In genomic region chr22:24989135-24989534, GRCh38 we compare ENCODE assay signal across 15 cellular contexts. TPM values are rescaled to one million over a fixed set of nuclear protein-coding genes. Genes with fewer than 3 reads are reported as not detected.
DNase-seq lines count a peak whose midpoint lies in the region; ATAC-seq, FAIRE-seq and TF ChIP-seq lines count a peak whose summit lies in the region.
"Had no signal": no experiment of that assay in that cellular context is flagged by ENCODE, and none has a peak within 500 bp of the region (broad histone marks: within the 10 kb centered on the region; RNA-seq: fewer than 3 reads in every experiment).

No MANE protein-coding gene starts in this region.

- peaks cover 6% of the 10 kb centered on the region for H3K9me3 Mint-ChIP-seq in nephron progenitor cell
- H3K9me3 Mint-ChIP-seq in naive thymus-derived CD4-positive, alpha-beta T cell, result peaks cover 0 to 9% (median 0%) of the 10 kb centered on the region in 11 donors
- H3K9me3 Mint-ChIP-seq: CD4-positive, alpha-beta T cell had no signal

- intact Hi-C loops in heart left ventricle (cut with DNase I), result loop anchor here in 3 of 10 donors (5.0 kb wide), 2 partner anchors 37 to 38 kb away; partner anchors contain the start of gene KIAA1671 (in 2 of the 3)
- intact Hi-C loops in Right ventricle myocardium superior (cut with DNase I), result no loop called here
- intact Hi-C loops in transverse colon (cut with DNase I; ENCODE audit: low total_unique reads), result no loop called here
- intact Hi-C loops in kidney (cut with DNase I), result no loop called here
- intact Hi-C loops in naive thymus-derived CD4-positive, alpha-beta T cell (cut with micrococcal nuclease), result no loop called here

- FAIRE-seq in H1 (lab: Jason Lieb, UNC) (no peak), kidney (lab: Jason Lieb, UNC) (no peak)

- H4K8ac ChIP-seq in H1 (ENCODE audit: extremely low read depth, insufficient read depth, low read length), result peak overlapping the region; percentile 35; the same call in 1 of the 2 replicates

- peaks cover 10% of the 10 kb centered on the region for H3K36me3 Mint-ChIP-seq in nephron progenitor cell (ENCODE audit: low read depth)
- H3K36me3 Mint-ChIP-seq in naive thymus-derived CD4-positive, alpha-beta T cell, result peaks cover 0 to 12% (median 0%) of the 10 kb centered on the region in 5 donors

- H3K4me2 ChIP-seq in H1 (ENCODE audit: insufficient read depth in 1 of 2, low read depth in 2 of 2, low read length in 2 of 2), result no peak overlapping the region

- in situ Hi-C loops in transverse colon (cut with MboI; ENCODE audit: low pct_ligation_motif_present in 1 of 4, low pct_unique_long_range_greater_than_20kb in 1 of 4, low sequenced_read_pairs in 3 of 4), result no loop called here

- no peak overlapping the region for H3K18ac ChIP-seq in H1 (ENCODE audit: extremely low read depth, low read length)

- H2AFZ ChIP-seq in H1 (ENCODE audit: low read length), result no peak overlapping the region

- ATAC-seq in heart left ventricle, result no peak
- no peak for ATAC-seq in Right ventricle myocardium superior (ENCODE audit: poor library complexity)
- ATAC-seq in naive thymus-derived CD4-positive, alpha-beta T cell, result no peak

- no peaks in the 10 kb centered on the region for H3K36me3 ChIP-seq in heart left ventricle
- H3K36me3 ChIP-seq in H1 (ENCODE audit: control insufficient read depth in 2 of 4, insufficient read depth in 4 of 4, low read length in 3 of 4), result no peaks in the 10 kb centered on the region
- no peaks in the 10 kb centered on the region for H3K36me3 ChIP-seq in transverse colon
- H3K36me3 ChIP-seq in kidney (ENCODE audit: control insufficient read depth in 1 of 2, insufficient read depth in 2 of 2, low read length in 2 of 2), result no peaks in the 10 kb centered on the region
- H3K36me3 ChIP-seq in naive thymus-derived CD4-positive, alpha-beta T cell (ENCODE audit: control insufficient read depth in 2 of 3, insufficient read depth in 3 of 3, low read length in 3 of 3), result no peaks in the 10 kb centered on the region

- H3K56ac ChIP-seq in H1 (replicated peaks; ENCODE audit: insufficient read length, low read depth, low read length), result no peak overlapping the region

- H2BK120ac ChIP-seq in H1 (replicated peaks; ENCODE audit: low read depth, low read length), result no peak overlapping the region

- H3K23me2 ChIP-seq in H1 (ENCODE audit: low read depth, low read length), result peaks cover 2% of the 10 kb centered on the region; the same call in 1 of the 2 replicates

- H3K27ac ChIP-seq in heart left ventricle (peak overlapping the region; percentile 29 to 87 (median 63)), H1 (ENCODE audit: low read depth, low read length) (no peak overlapping the region; the same call in 1 of the 2 replicates), transverse colon (peak overlapping the region in 3 of 4 donors; percentile 80 to 86 (median 84)), kidney (ENCODE audit: low read depth in 2 of 2, low read length in 2 of 2) (no peak overlapping the region)
- H3K27ac ChIP-seq in naive thymus-derived CD4-positive, alpha-beta T cell (ENCODE audit: low read depth, low read length), result no peak overlapping the region

- no peaks in the 10 kb centered on the region for H4K20me1 ChIP-seq in H1 (replicated peaks in 1 of 2; ENCODE audit: control insufficient read depth in 1 of 2, insufficient read depth in 2 of 2, low read length in 2 of 2)

- H4K91ac ChIP-seq in H1 (replicated peaks; ENCODE audit: insufficient read length, low read length), result no peak overlapping the region

- H2AK5ac ChIP-seq in H1 (ENCODE audit: low read depth, low read length), result no peak overlapping the region

- no peak overlapping the region for H2BK12ac ChIP-seq in H1 (ENCODE audit: low read depth, low read length)

- DNase-seq in heart left ventricle (no peak), Right ventricle myocardium superior (no peak), H1 (ENCODE audit: low read depth in 1 of 2, low spot score in 2 of 2) (no peak), nephron progenitor cell (no peak), transverse colon (no peak), kidney (no peak), NCI-H524 (lab: John Stamatoyannopoulos, UW) (no peak)
- DNase-seq in naive thymus-derived CD4-positive, alpha-beta T cell, result no peak
- DNase-seq: ACHN; CD4-positive, alpha-beta T cell; DMS79 treated with DMSO at 0.1 percent for 48 hours; NCI-H2081; NCI-H748 treated with DMSO at 0.1 percent for 48 hours had no signal

- TF ChIP-seq RAD21 in H1 (IDR thresholded peaks at IDR 0.05 in 1 of 2, conservative IDR thresholded peaks at IDR 0.05 in 1 of 2; ENCODE audit: low read depth in 2 of 2, low read length in 2 of 2), result no peak

- H3K27me3 Mint-ChIP-seq in nephron progenitor cell (ENCODE audit: low read depth, poor library complexity), result no peaks in the 10 kb centered on the region
- H3K27me3 Mint-ChIP-seq in naive thymus-derived CD4-positive, alpha-beta T cell, result peaks cover 7 to 34% (median 11%) of the 10 kb centered on the region in 5 donors

- CTCF ChIA-PET in H1 (lab: Charles Lee; ENCODE audit: partially characterized antibody), result interaction anchor here (0.8 to 2.1 kb wide), 8 partner anchors 13 to 139 kb away, joined by 3 to 6 read pairs (median 4); no protein-coding TSS in a partner anchor
- CTCF ChIA-PET in naive thymus-derived CD4-positive, alpha-beta T cell (lab: Charles Lee), result no interaction called here

- H2BK15ac ChIP-seq in H1 (ENCODE audit: low read length), result no peak overlapping the region

- peaks cover 3 to 76% (median 51%) of the 10 kb centered on the region in 12 donors for H3K4me1 ChIP-seq in heart left ventricle
- peaks cover 0 to 2% (median 1%) of the 10 kb centered on the region in 4 experiments; a peak in 3 of 7 replicates for H3K4me1 ChIP-seq in H1 (replicated peaks in 1 of 4; ENCODE audit: control insufficient read depth in 3 of 4, insufficient read depth in 4 of 4, low read length in 3 of 4)
- peaks cover 0 to 70% (median 37%) of the 10 kb centered on the region in 4 donors for H3K4me1 ChIP-seq in transverse colon
- H3K4me1 ChIP-seq in kidney (ENCODE audit: control insufficient read depth in 1 of 2, insufficient read depth in 1 of 2, low read depth in 1 of 2, low read length in 2 of 2), result no peaks in the 10 kb centered on the region
- peaks cover 0 to 4% of the 10 kb centered on the region in 2 donors for H3K4me1 ChIP-seq in naive thymus-derived CD4-positive, alpha-beta T cell (ENCODE audit: control insufficient read depth in 2 of 2, insufficient read depth in 2 of 2, low read length in 2 of 2)

- H3K4me3 ChIP-seq in heart left ventricle, result no peak overlapping the region
- no peak overlapping the region for H3K4me3 ChIP-seq in H1 (ENCODE audit: extremely low read depth in 1 of 4, insufficient read depth in 2 of 4, low read depth in 3 of 4, low read length in 4 of 4)
- no peak overlapping the region for H3K4me3 ChIP-seq in transverse colon
- H3K4me3 ChIP-seq in kidney (ENCODE audit: low read length in 2 of 2), result no peak overlapping the region
- no peak overlapping the region for H3K4me3 ChIP-seq in naive thymus-derived CD4-positive, alpha-beta T cell (ENCODE audit: low read length)

- no peak for TF ChIP-seq POLR2A in heart left ventricle (IDR thresholded peaks at IDR 0.05)
- no peak for TF ChIP-seq POLR2A in H1 (IDR thresholded peaks at IDR 0.05; ENCODE audit: control extremely low read depth in 1 of 2, low read depth in 2 of 2, low read length in 2 of 2)
- no peak for TF ChIP-seq POLR2A in transverse colon (IDR thresholded peaks at IDR 0.05)

- H3K4me3 Mint-ChIP-seq in nephron progenitor cell, result no peak overlapping the region
- peak overlapping the region in 1 of 10 donors; percentile 4 for H3K4me3 Mint-ChIP-seq in naive thymus-derived CD4-positive, alpha-beta T cell
- H3K4me3 Mint-ChIP-seq: CD4-positive, alpha-beta T cell had no signal

- no peak overlapping the region for H2BK5ac ChIP-seq in H1 (ENCODE audit: low read depth, low read length)

- 0 out of 2 replicates have a peak overlapping the region, but pooled peaks have one; percentile 48 for H2BK20ac ChIP-seq in H1 (ENCODE audit: low read length)

- no peak overlapping the region for H3K14ac ChIP-seq in H1 (ENCODE audit: insufficient read length)

- H3K27ac Mint-ChIP-seq in nephron progenitor cell, result peak overlapping the region; percentile 84
- peak overlapping the region in 1 of 9 donors; percentile 9 for H3K27ac Mint-ChIP-seq in naive thymus-derived CD4-positive, alpha-beta T cell
- H3K27ac Mint-ChIP-seq: CD4-positive, alpha-beta T cell had no signal

- H3K27me3 ChIP-seq in heart left ventricle, result no peaks in the 10 kb centered on the region
- H3K27me3 ChIP-seq in H1 (replicated peaks in 1 of 4; ENCODE audit: control insufficient read depth in 3 of 4, extremely low read depth in 1 of 4, insufficient read depth in 3 of 4, low read length in 3 of 4), result no peaks in the 10 kb centered on the region
- H3K27me3 ChIP-seq in transverse colon, result no peaks in the 10 kb centered on the region
- no peaks in the 10 kb centered on the region for H3K27me3 ChIP-seq in naive thymus-derived CD4-positive, alpha-beta T cell (ENCODE audit: control insufficient read depth in 2 of 2, insufficient read depth in 2 of 2, low read length in 2 of 2)

- no peak overlapping the region for H4K5ac ChIP-seq in H1 (ENCODE audit: insufficient read length, low read depth, low read length)

- peaks cover 0 to 5% of the 10 kb centered on the region in 2 experiments; a peak in 1 of 4 replicates for H3K79me2 ChIP-seq in H1 (ENCODE audit: control insufficient read depth in 1 of 2, insufficient read depth in 2 of 2, low read length in 2 of 2)

- 49 to 81% (median 74%) methylated on average over 2 of the region's 2 CpGs for WGBS in heart left ventricle, 4 donors
- WGBS in H1 (ENCODE audit: extremely low coverage in 1 of 2, insufficient coverage in 1 of 2, insufficient read length in 1 of 2, insufficient replicate concordance in 2 of 2, low coverage in 1 of 2, low lambda C conversion rate in 2 of 2, missing lambda C conversion rate in 1 of 2), 2 experiments, result 82% methylated on average over 2 of the region's 2 CpGs; no CpG with 5 or more reads in 1 of the 2 experiments
- 70% methylated on average over 2 of the region's 2 CpGs; no CpG with 5 or more reads in 1 of the 2 donors for WGBS in transverse colon (ENCODE audit: low coverage in 1 of 2), 2 donors

- H3K9ac ChIP-seq in H1 (replicated peaks in 1 of 4; ENCODE audit: extremely low read depth in 1 of 4, low read depth in 3 of 4, low read length in 3 of 4), result no peak overlapping the region
- H3K9ac ChIP-seq in kidney (ENCODE audit: low read length in 2 of 2), result no peak overlapping the region

- no peak for TF ChIP-seq EP300 in H1 (IDR thresholded peaks at IDR 0.05; ENCODE audit: borderline replicate concordance in 1 of 2, low read depth in 2 of 2, low read length in 2 of 2)
- TF ChIP-seq EP300 in transverse colon (IDR thresholded peaks at IDR 0.05; ENCODE audit: low read depth), result no peak

- H3K23ac ChIP-seq in H1 (ENCODE audit: insufficient read length), result no peak overlapping the region

- H3K9me3 ChIP-seq in heart left ventricle (no peaks in the 10 kb centered on the region), H1 (ENCODE audit: insufficient read depth in 2 of 2, low read depth in 1 of 2, low read length in 1 of 2) (no peaks in the 10 kb centered on the region), transverse colon (no peaks in the 10 kb centered on the region), kidney (ENCODE audit: control insufficient read depth in 1 of 2, low read length in 2 of 2) (no peaks in the 10 kb centered on the region)
- no peaks in the 10 kb centered on the region for H3K9me3 ChIP-seq in naive thymus-derived CD4-positive, alpha-beta T cell (ENCODE audit: control insufficient read depth in 2 of 3, low read length in 3 of 3)

- TF ChIP-seq CTCF in heart left ventricle (IDR thresholded peaks at IDR 0.05), result no peak
- no peak for TF ChIP-seq CTCF in H1 (IDR thresholded peaks at IDR 0.05; ENCODE audit: control extremely low read depth in 1 of 3, insufficient read depth in 1 of 3, low read depth in 1 of 3, low read length in 3 of 3)
- TF ChIP-seq CTCF in nephron progenitor cell (IDR thresholded peaks at IDR 0.05), result no peak
- no peak for TF ChIP-seq CTCF in transverse colon (IDR thresholded peaks at IDR 0.05)
- TF ChIP-seq CTCF in kidney (IDR thresholded peaks at IDR 0.05; ENCODE audit: borderline replicate concordance, extremely low read depth, insufficient read depth), result no peak

- POLR2A ChIA-PET in H1 (lab: Charles Lee; ENCODE audit: partially characterized antibody), result interaction anchor here (0.8 to 1.6 kb wide), 2 partner anchors 16 to 35 kb away, joined by 4 read pairs; no protein-coding TSS in a partner anchor
- POLR2A ChIA-PET in naive thymus-derived CD4-positive, alpha-beta T cell (lab: Charles Lee), result no interaction called here

- H3K79me1 ChIP-seq in H1 (ENCODE audit: low read depth, low read length), result peaks cover 4% of the 10 kb centered on the region

- H3K4ac ChIP-seq in H1 (replicated peaks; ENCODE audit: insufficient read length, low read depth, low read length), result no peak overlapping the region

- H3K4me1 Mint-ChIP-seq in nephron progenitor cell, result peaks cover 62% of the 10 kb centered on the region
- H3K4me1 Mint-ChIP-seq in naive thymus-derived CD4-positive, alpha-beta T cell, result peaks cover 0 to 63% (median 4%) of the 10 kb centered on the region in 7 donors

RNA-seq across cellular contexts. Expression of gene KIAA1671, which starts 36.6 kb away (rescaled TPM):
- total RNA-seq in heart left ventricle, result 10 to 100 TPM in 8 of 9 donors, 1 to 10 TPM in 1; 7.2 to 22.1 (median 14.8) TPM
- polyA plus RNA-seq in heart left ventricle, result 1 to 10 TPM; 4.5 to 5.7 TPM
- total RNA-seq in Right ventricle myocardium superior, result 12.6 TPM
- total RNA-seq in H1 (2021; fragmentation: NEBNext Ultra II Directional; extraction: Animal tissue kit (Norgen Biotek cat#: 25700)), result 22.6 and 23.9 TPM in 2 replicates
- polyA plus RNA-seq in H1 (2011; rRNA removed), result 5.9 and 6.4 TPM in 2 replicates
- polyA plus RNA-seq in H1 (2011; cell fraction: cytosol; rRNA removed), result 5.4 TPM
- polyA plus RNA-seq in H1 (2011; cell fraction: nucleus; rRNA removed), result 9.8 TPM
- polyA plus RNA-seq in H1 (2012, experiment 1 of 2), result 8.0 to 11.3 TPM (median 9.2 TPM) in 4 replicates
- polyA plus RNA-seq in H1 (2012, experiment 2 of 2), result 2.7 TPM
- 10.4 TPM for polyA plus RNA-seq in H1 (2013, experiment 1 of 2)
- polyA plus RNA-seq in H1 (2013, experiment 2 of 2), result 10.1 TPM
- 16.1 and 18.8 TPM in 2 replicates for polyA minus RNA-seq in H1 (2011; rRNA and poly(A)+ RNA removed)
- 11.6 TPM for polyA minus RNA-seq in H1 (2011; cell fraction: cytosol; rRNA and poly(A)+ RNA removed)
- 19.4 TPM for polyA minus RNA-seq in H1 (2011; cell fraction: nucleus; rRNA and poly(A)+ RNA removed)
- total RNA-seq in transverse colon, result 100 to 1,000 TPM in 3 of 4 donors, 10 to 100 TPM in 1; 83.1 to 162 (median 105) TPM
- 65.2 TPM for total RNA-seq in kidney
- polyA plus RNA-seq in kidney (ENCODE audit: insufficient read depth, low read depth, low replicate concordance), result 7.3 TPM
- total RNA-seq in naive thymus-derived CD4-positive, alpha-beta T cell, result 10 to 100 TPM in 1 of 5 experiments, 1 to 10 TPM in 4; 2.8 to 19.0 (median 4.5) TPM
- polyA plus RNA-seq in naive thymus-derived CD4-positive, alpha-beta T cell, result under 1 TPM; 0.47 to 0.87 TPM

RNA-seq across cellular contexts. Expression of gene LHFPL7, which starts 42.6 kb away (rescaled TPM):
- total RNA-seq in heart left ventricle (not detected), Right ventricle myocardium superior (not detected), transverse colon (not detected), kidney (not detected)
- polyA plus RNA-seq in heart left ventricle (not detected), H1 (2011; rRNA removed) (not detected in 2 replicates), kidney (ENCODE audit: insufficient read depth, low read depth, low replicate concordance) (not detected)
- total RNA-seq in H1 (2021; fragmentation: NEBNext Ultra II Directional; extraction: Animal tissue kit (Norgen Biotek cat#: 25700)), result not detected in 2 replicates
- polyA plus RNA-seq in H1 (2011; cell fraction: cytosol; rRNA removed), result not detected
- not detected for polyA plus RNA-seq in H1 (2011; cell fraction: nucleus; rRNA removed)
- polyA plus RNA-seq in H1 (2012, experiment 1 of 2), result not detected in 4 replicates
- not detected for polyA plus RNA-seq in H1 (2012, experiment 2 of 2)
- polyA plus RNA-seq in H1 (2013, experiment 1 of 2), result not detected
- not detected for polyA plus RNA-seq in H1 (2013, experiment 2 of 2)
- polyA minus RNA-seq in H1 (2011; rRNA and poly(A)+ RNA removed), result not detected in 2 replicates
- polyA minus RNA-seq in H1 (2011; cell fraction: cytosol; rRNA and poly(A)+ RNA removed), result not detected
- polyA minus RNA-seq in H1 (2011; cell fraction: nucleus; rRNA and poly(A)+ RNA removed), result not detected
- total RNA-seq in naive thymus-derived CD4-positive, alpha-beta T cell, result not detected
- not detected for polyA plus RNA-seq in naive thymus-derived CD4-positive, alpha-beta T cell
- total RNA-seq: CD4-positive, alpha-beta T cell; epithelial cell of proximal tubule; mononuclear cell had no signal

Comparison
In these comparisons a context has a peak if more than half of its experiments do, and no peak if none do; other contexts are left out.
1. H3K27ac ChIP-seq: peak in heart left ventricle (12 of 12) and transverse colon (3 of 4); none in H1 (single experiment), kidney (0 of 2) and naive thymus-derived CD4-positive, alpha-beta T cell (single experiment).